ENCODE assay signal across 8 cellular contexts in the genomic region with DNA sequence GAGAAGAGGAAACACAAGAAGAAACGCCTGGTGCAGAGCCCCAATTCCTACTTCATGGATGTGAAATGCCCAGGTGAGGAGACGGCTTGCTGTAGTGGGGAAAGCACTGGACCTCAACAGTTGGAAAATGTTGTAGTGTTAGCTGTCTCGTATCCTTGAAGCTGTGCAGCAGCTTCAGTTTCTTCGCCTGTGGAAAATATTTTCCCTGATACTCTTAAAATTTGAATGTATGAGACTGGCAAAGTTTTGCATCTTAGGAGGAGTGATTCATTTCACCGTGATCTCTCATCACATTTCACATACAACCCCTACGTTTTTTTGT. TPM values are rescaled to one million over a fixed set of nuclear protein-coding genes. Genes with fewer than 3 reads are reported as not detected.
DNase-seq lines count a peak whose midpoint lies in the region; ATAC-seq and TF ChIP-seq lines count a peak whose summit lies in the region.

No MANE protein-coding gene starts in this region.

- H3K4me3 Mint-ChIP-seq in T-cell: peak overlapping the region; percentile 93 to 97 (median 97)
- peak overlapping the region; percentile 96 for H3K4me3 Mint-ChIP-seq in progenitor cell of endocrine pancreas (ENCODE audit: low read depth)

- H3K9ac ChIP-seq in ES-I3 (ENCODE audit: low read depth, low read length) (peak overlapping the region; percentile 92), fibroblast of lung (ENCODE audit: insufficient read depth, low read length) (peak overlapping the region; percentile 99)

- peaks cover 24% of the 10 kb centered on the region for H3K36me3 ChIP-seq in ES-I3 (ENCODE audit: insufficient read depth, low read length)
- peaks cover 9% of the 10 kb centered on the region for H3K36me3 ChIP-seq in fibroblast of lung (ENCODE audit: control insufficient read depth, insufficient read depth, low read length)

- peak overlapping the region; percentile 99 for H3K27ac ChIP-seq in fibroblast of lung (ENCODE audit: insufficient read depth, low read length)

- H3K4me3 ChIP-seq in fibroblast of lung (replicated peaks in 1 of 4; ENCODE audit: control extremely low read depth in 1 of 4, insufficient read depth in 1 of 4, low read depth in 3 of 4, low read length in 4 of 4): peak overlapping the region; percentile 94 to 99 (median 98)

- DNase-seq in T-cell: no peak
- DNase-seq in fibroblast of lung (ENCODE audit: low read depth in 2 of 2): no peak
- no peak for DNase-seq in progenitor cell of endocrine pancreas (ENCODE audit: low spot score, unreplicated experiment)
- no peak for DNase-seq in AG08395 (ENCODE audit: low spot score)
- DNase-seq in RKO (ENCODE audit: low spot score): no peak

- no peaks in the 10 kb centered on the region for H3K9me3 ChIP-seq in ES-I3 (ENCODE audit: control insufficient read depth, insufficient read depth, low read length)
- no peaks in the 10 kb centered on the region for H3K9me3 ChIP-seq in fibroblast of lung (ENCODE audit: control insufficient read depth, insufficient read depth, low read depth, low read length)

- ATAC-seq in T-cell (replicated peaks in 1 of 4): no peak
- ATAC-seq in GM19035 (IDR thresholded peaks at IDR 0.05; ENCODE audit: unreplicated experiment): no peak
- ATAC-seq in GM21619 (IDR thresholded peaks at IDR 0.05; ENCODE audit: unreplicated experiment): no peak

- peak overlapping the region; percentile 98 for H3K4me2 ChIP-seq in fibroblast of lung (ENCODE audit: extremely low read depth, insufficient read depth, low read length)

- no peaks in the 10 kb centered on the region for H3K9me3 Mint-ChIP-seq in T-cell
- H3K9me3 Mint-ChIP-seq in progenitor cell of endocrine pancreas (ENCODE audit: low read depth): peaks cover 4% of the 10 kb centered on the region

- no peaks in the 10 kb centered on the region for H4K20me1 ChIP-seq in fibroblast of lung (ENCODE audit: control insufficient read depth, extremely low read depth, insufficient read depth, low read length)

- POLR2A ChIA-PET in T-cell (lab: Charles Lee): interaction anchor here (0.6 to 1.6 kb wide), 9 partner anchors 24 to 357 kb away, joined by 3 to 10 read pairs (median 6); partner anchors contain the start of genes CHTOP (in 1 of the 2), CREB3L4 (in 1 of the 2), CRTC2 (in 1 of the 2) and INTS3 (in 1 of the 2)

- H3K79me2 ChIP-seq in fibroblast of lung (ENCODE audit: control insufficient read depth, insufficient read depth, low read length): peaks cover 19% of the 10 kb centered on the region

- no peak overlapping the region for H2AFZ ChIP-seq in fibroblast of lung (ENCODE audit: low read length)

- H3K4me1 ChIP-seq in ES-I3 (ENCODE audit: insufficient read depth, low read length) (peaks cover 5% of the 10 kb centered on the region; the same call in 1 of the 2 replicates), fibroblast of lung (ENCODE audit: control insufficient read depth, extremely low read depth, insufficient read depth, low read length) (peaks cover 4% of the 10 kb centered on the region)

- H3K27me3 ChIP-seq in fibroblast of lung (ENCODE audit: control insufficient read depth, insufficient read depth, low read length): no peaks in the 10 kb centered on the region

- peaks cover 0 to 5% of the 10 kb centered on the region in 2 donors for H3K27me3 Mint-ChIP-seq in T-cell
- no peaks in the 10 kb centered on the region for H3K27me3 Mint-ChIP-seq in progenitor cell of endocrine pancreas

- H3K27ac Mint-ChIP-seq in T-cell (peak overlapping the region; percentile 98 to 99), progenitor cell of endocrine pancreas (peak overlapping the region; percentile 99)

- H3K36me3 Mint-ChIP-seq in T-cell (peaks cover 33% of the 10 kb centered on the region), progenitor cell of endocrine pancreas (ENCODE audit: insufficient read depth) (peaks cover 27% of the 10 kb centered on the region)

- CTCF ChIA-PET in T-cell (lab: Charles Lee): interaction anchor here in 1 of 2 donors (1.9 to 2.3 kb wide), 2 partner anchors 13 to 24 kb away, joined by 4 to 7 read pairs; partner anchors contain the start of genes CREB3L4 and JTB

- H3K4me1 Mint-ChIP-seq in T-cell (peaks cover 47 to 52% (median 48%) of the 10 kb centered on the region in 3 donors), progenitor cell of endocrine pancreas (ENCODE audit: low read depth) (peaks cover 23% of the 10 kb centered on the region)

- TF ChIP-seq CTCF in fibroblast of lung (conservative IDR thresholded peaks at IDR 0.05 in 1 of 2, IDR thresholded peaks at IDR 0.05 in 1 of 2; ENCODE audit: low read depth in 1 of 2, low read length in 2 of 2): no peak
- TF ChIP-seq CTCF in progenitor cell of endocrine pancreas (IDR thresholded peaks at IDR 0.05; ENCODE audit: unreplicated experiment): no peak

RNA-seq across cellular contexts. Expression of gene RPS27, which starts 0.6 kb away (rescaled TPM):
- total RNA-seq in T-cell (1,000 to 10,000 TPM; 4,147 to 5,898 (median 5,716) TPM), fibroblast of lung (2,666 and 2,883 TPM in 2 replicates), progenitor cell of endocrine pancreas (2,170 and 2,294 TPM in 2 replicates)
- 2,477 and 3,291 TPM in 2 replicates for polyA plus RNA-seq in fibroblast of lung
- polyA plus RNA-seq in fibroblast of lung (2012): 4,715 and 6,282 TPM in 2 replicates
- polyA minus RNA-seq in fibroblast of lung (ENCODE audit: low replicate concordance): 1,179 and 1,688 TPM in 2 replicates

RNA-seq across cellular contexts. Expression of gene RAB13, which starts 5.0 kb away (rescaled TPM):
- total RNA-seq in T-cell (1 to 10 TPM in 4 of 5 donors, under 1 TPM in 1; 0.91 to 3.6 (median 2.6) TPM), fibroblast of lung (82.7 and 86.2 TPM in 2 replicates), progenitor cell of endocrine pancreas (83.3 and 90.4 TPM in 2 replicates)
- polyA plus RNA-seq in fibroblast of lung: 126 and 133 TPM in 2 replicates
- 338 and 370 TPM in 2 replicates for polyA plus RNA-seq in fibroblast of lung (2012)
- polyA minus RNA-seq in fibroblast of lung (ENCODE audit: low replicate concordance): 13.5 and 24.9 TPM in 2 replicates

RNA-seq across cellular contexts. Expression of gene JTB, which starts 13.6 kb away (rescaled TPM):
- total RNA-seq in T-cell (100 to 1,000 TPM in 3 of 5 donors, 10 to 100 TPM in 2; 90.4 to 137 (median 129) TPM), fibroblast of lung (98.9 and 131 TPM in 2 replicates), progenitor cell of endocrine pancreas (75.0 and 76.5 TPM in 2 replicates)
- 102 and 123 TPM in 2 replicates for polyA plus RNA-seq in fibroblast of lung
- polyA plus RNA-seq in fibroblast of lung (2012): 98.6 and 98.8 TPM in 2 replicates
- 54.5 and 60.8 TPM in 2 replicates for polyA minus RNA-seq in fibroblast of lung (ENCODE audit: low replicate concordance)

RNA-seq across cellular contexts. Expression of gene CREB3L4, which starts 23.4 kb away (rescaled TPM):
- total RNA-seq in T-cell (1 to 10 TPM; 3.3 to 9.0 (median 6.3) TPM), fibroblast of lung (6.4 and 8.2 TPM in 2 replicates), progenitor cell of endocrine pancreas (36.6 and 41.7 TPM in 2 replicates)
- 3.7 and 4.8 TPM in 2 replicates for polyA plus RNA-seq in fibroblast of lung
- 3.3 and 4.6 TPM in 2 replicates for polyA plus RNA-seq in fibroblast of lung (2012)
- polyA minus RNA-seq in fibroblast of lung (ENCODE audit: low replicate concordance): 2.0 and 16.6 TPM in 2 replicates

RNA-seq across cellular contexts. Expression of gene SLC39A1, which starts 27.8 kb away (rescaled TPM):
- 10 to 100 TPM; 15.1 to 22.0 (median 16.4) TPM for total RNA-seq in T-cell
- total RNA-seq in fibroblast of lung: 113 and 119 TPM in 2 replicates
- 80.5 and 94.4 TPM in 2 replicates for polyA plus RNA-seq in fibroblast of lung
- polyA plus RNA-seq in fibroblast of lung (2012): 89.0 and 97.9 TPM in 2 replicates
- polyA minus RNA-seq in fibroblast of lung (ENCODE audit: low replicate concordance): 118 and 119 TPM in 2 replicates
- 70.6 and 75.4 TPM in 2 replicates for total RNA-seq in progenitor cell of endocrine pancreas

Comparison
In these comparisons a context has a peak if more than half of its experiments do, and no peak if none do; other contexts are left out.
1. RNA of gene RAB13, which starts 5.0 kb away (total RNA-seq): 82.7 to 86.2 TPM in fibroblast of lung and 83.3 to 90.4 TPM in progenitor cell of endocrine pancreas; 0.91 to 3.6 TPM in T-cell; every median in the first group is over 10 times any median in the second.